In genomic region chr13:41613984-41614581, GRCh38 we compare ENCODE assay signal across 9 cellular contexts.
DNase-seq lines count a peak whose midpoint lies in the region; ATAC-seq lines count a peak whose summit lies in the region.
"Had no signal": no experiment of that assay in that cellular context is flagged by ENCODE, and none has a peak within 500 bp of the region (broad histone marks: within the 10 kb centered on the region; RNA-seq: fewer than 3 reads in every experiment).

No MANE protein-coding gene starts in this region.

- H3K36me3 ChIP-seq in HAP-1 (replicated peaks), result no peaks in the 10 kb centered on the region; the same call in 1 of the 2 replicates
- H3K36me3 ChIP-seq in skeletal muscle tissue (ENCODE audit: control insufficient read depth in 3 of 3, insufficient read depth in 3 of 3, low read length in 3 of 3), result peaks cover 21 to 34% (median 23%) of the 10 kb centered on the region in 3 donors

- H3K4me1 ChIP-seq in HAP-1, result peaks cover 17% of the 10 kb centered on the region
- peaks cover 0 to 18% (median 17%) of the 10 kb centered on the region in 3 donors for H3K4me1 ChIP-seq in skeletal muscle tissue (ENCODE audit: control insufficient read depth in 3 of 3, insufficient read depth in 3 of 3, low read length in 3 of 3)

- no peaks in the 10 kb centered on the region for H3K27me3 ChIP-seq in HAP-1 (ENCODE audit: low read depth)
- H3K27me3 ChIP-seq in layer of hippocampus (ENCODE audit: control insufficient read depth, insufficient read depth, low read length), result no peaks in the 10 kb centered on the region
- H3K27me3 ChIP-seq in skeletal muscle tissue (ENCODE audit: control insufficient read depth in 3 of 3, insufficient read depth in 3 of 3, low read length in 3 of 3), result no peaks in the 10 kb centered on the region

- H3K4me3 ChIP-seq in HAP-1, result no peak overlapping the region
- no peak overlapping the region for H3K4me3 ChIP-seq in skeletal muscle tissue (ENCODE audit: low read length in 3 of 3)

- ATAC-seq in GM21576 (IDR thresholded peaks at IDR 0.05; ENCODE audit: unreplicated experiment), result no peak
- no peak for ATAC-seq in GM19397 (IDR thresholded peaks at IDR 0.05; ENCODE audit: unreplicated experiment)
- ATAC-seq in HG02678 (IDR thresholded peaks at IDR 0.05; ENCODE audit: unreplicated experiment), result no peak
- ATAC-seq in GM21526 (IDR thresholded peaks at IDR 0.05; ENCODE audit: low FRiP score, unreplicated experiment), result no peak

- in situ Hi-C loops in HAP-1 (cut with MboI; ENCODE audit: low sequenced_read_pairs), result no loop called here

- DNase-seq in HAP-1 (ENCODE audit: low spot score in 2 of 2) (peak; percentile 18 to 49), dermis blood vessel endothelial cell (peak; percentile 98)
- DNase-seq: NCI-H446 treated with DMSO at 0.1 percent for 48 hours had no signal

- peak overlapping the region; percentile 8 for H3K27ac ChIP-seq in layer of hippocampus (ENCODE audit: low read depth, low read length)
- H3K27ac ChIP-seq in skeletal muscle tissue (ENCODE audit: low read depth, low read length), result peak overlapping the region; percentile 33

- H3K9me3 ChIP-seq in HAP-1, result no peaks in the 10 kb centered on the region
- no peaks in the 10 kb centered on the region for H3K9me3 ChIP-seq in skeletal muscle tissue (ENCODE audit: control insufficient read depth in 3 of 3, low read length in 3 of 3)

- H3K9ac ChIP-seq in skeletal muscle tissue (ENCODE audit: low read depth in 1 of 3, low read length in 3 of 3), result peak overlapping the region in 1 of 3 donors; percentile 32
